ENCODE assay signal across 8 cellular contexts in the genomic region with DNA sequence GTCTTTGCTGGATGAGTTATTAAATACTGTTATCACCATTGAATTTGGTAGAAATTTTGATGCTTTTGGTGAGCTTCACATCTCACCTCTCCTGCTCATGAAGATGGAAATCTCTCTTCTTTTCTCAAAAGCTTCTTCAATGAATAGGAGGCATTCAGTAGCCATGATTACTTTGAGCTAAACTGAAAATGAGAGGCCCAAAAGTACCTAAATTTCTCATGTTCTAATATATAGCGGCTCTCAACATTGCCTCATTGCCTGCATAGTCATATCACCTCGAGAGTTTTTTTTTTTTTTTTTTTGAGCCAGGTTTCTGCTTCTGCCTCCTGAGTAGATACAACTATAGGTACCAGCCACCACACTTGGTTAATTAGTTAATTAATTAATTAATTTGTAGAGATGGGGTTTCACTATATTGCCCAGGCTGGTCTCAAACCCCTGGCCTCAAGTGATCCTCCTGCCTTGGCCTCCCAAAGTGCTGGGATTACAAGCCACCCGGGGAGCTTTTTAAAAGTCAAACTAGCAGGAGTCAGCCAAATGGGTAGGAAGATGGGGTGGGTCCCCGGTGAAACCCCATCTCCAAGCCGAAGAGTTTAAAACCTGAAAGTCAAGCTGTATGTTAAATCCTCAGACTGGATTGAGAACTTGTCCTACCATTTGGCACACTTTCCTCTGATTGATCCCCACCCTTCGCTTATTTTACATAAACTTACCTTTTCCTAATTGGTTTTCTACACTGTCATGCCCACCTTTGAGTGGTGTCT.
DNase-seq lines count a peak whose midpoint lies in the region; ATAC-seq and TF ChIP-seq lines count a peak whose summit lies in the region.
"Had no signal": no experiment of that assay in that cellular context is flagged by ENCODE, and none has a peak within 500 bp of the region (broad histone marks: within the 10 kb centered on the region; RNA-seq: fewer than 3 reads in every experiment).

No MANE protein-coding gene starts in this region.

- peak overlapping the region; percentile 76 to 82 for H3K27ac Mint-ChIP-seq in natural killer cell
- no peak overlapping the region for H3K27ac Mint-ChIP-seq in endodermal cell

- H3K9ac ChIP-seq in endodermal cell (ENCODE audit: extremely low read depth, low read length, poor library complexity, severe bottlenecking): no peak overlapping the region

- DNase-seq in natural killer cell (no peak), endodermal cell (no peak), dermis blood vessel endothelial cell (no peak), brain microvascular endothelial cell (no peak)

- H3K4me1 Mint-ChIP-seq in natural killer cell (peaks cover 35 to 47% of the 10 kb centered on the region in 2 donors), endodermal cell (peaks cover 39% of the 10 kb centered on the region)

- H3K27me3 Mint-ChIP-seq in natural killer cell (ENCODE audit: low read depth in 2 of 2): no peaks in the 10 kb centered on the region
- H3K27me3 Mint-ChIP-seq in endodermal cell (ENCODE audit: insufficient read depth): no peaks in the 10 kb centered on the region

- H3K4me3 Mint-ChIP-seq in natural killer cell (no peak overlapping the region), endodermal cell (no peak overlapping the region)

- intact Hi-C loops in natural killer cell (cut with micrococcal nuclease): no loop called here

- H3K36me3 ChIP-seq in endodermal cell (ENCODE audit: control insufficient read depth, insufficient read depth, low read length) (no peaks in the 10 kb centered on the region), brain microvascular endothelial cell (replicated peaks) (no peaks in the 10 kb centered on the region)

- peaks cover 9% of the 10 kb centered on the region for H3K36me3 Mint-ChIP-seq in natural killer cell
- H3K36me3 Mint-ChIP-seq in endodermal cell (ENCODE audit: low read depth): no peaks in the 10 kb centered on the region

- H3K27ac ChIP-seq in endodermal cell (ENCODE audit: low read depth, low read length): no peak overlapping the region
- no peak overlapping the region for H3K27ac ChIP-seq in brain microvascular endothelial cell
- H3K27ac ChIP-seq: RWPE1 had no signal

- no peak overlapping the region for H3K4me3 ChIP-seq in endodermal cell (ENCODE audit: low read length)
- H3K4me3 ChIP-seq in brain microvascular endothelial cell (ENCODE audit: low read depth, low read length): no peak overlapping the region

- WGBS in endodermal cell (ENCODE audit: insufficient coverage in 1 of 2, insufficient read length in 1 of 2), 2 experiments: 89 to 98% methylated on average over 4 to 6 of the region's 6 CpGs

- ATAC-seq in GM18870 (IDR thresholded peaks at IDR 0.05; ENCODE audit: unreplicated experiment) (peak; percentile 61), GM21717 (IDR thresholded peaks at IDR 0.05; ENCODE audit: unreplicated experiment) (peak; percentile 68), HG03378 (IDR thresholded peaks at IDR 0.05; ENCODE audit: unreplicated experiment) (peak; percentile 59), natural killer cell (no peak)

- no peaks in the 10 kb centered on the region for H3K27me3 ChIP-seq in endodermal cell (ENCODE audit: control insufficient read depth, insufficient read depth, low read length, poor library complexity, severe bottlenecking)
- no peaks in the 10 kb centered on the region for H3K27me3 ChIP-seq in brain microvascular endothelial cell (replicated peaks)

- no peaks in the 10 kb centered on the region for H3K9me3 ChIP-seq in endodermal cell (ENCODE audit: control insufficient read depth, low read length)

- H3K9me3 Mint-ChIP-seq in natural killer cell: no peaks in the 10 kb centered on the region
- no peaks in the 10 kb centered on the region for H3K9me3 Mint-ChIP-seq in endodermal cell

- in situ Hi-C loops in brain microvascular endothelial cell (cut with HindIII; ENCODE audit: low pct_ligation_motif_present, low sequenced_read_pairs): no loop called here

- H3K4me1 ChIP-seq in endodermal cell (ENCODE audit: control insufficient read depth, insufficient read depth, low read length): peaks cover 14% of the 10 kb centered on the region

- TF ChIP-seq CTCF in natural killer cell (IDR thresholded peaks at IDR 0.05) (no peak), endodermal cell (conservative IDR thresholded peaks at IDR 0.05) (no peak), brain microvascular endothelial cell (IDR thresholded peaks at IDR 0.05; ENCODE audit: low read depth, low read length, missing control alignments) (no peak)

Comparison
In these comparisons a context has a peak if more than half of its experiments do, and no peak if none do; other contexts are left out.
1. ATAC-seq: peak in GM18870 (single experiment), GM21717 (single experiment) and HG03378 (single experiment); none in natural killer cell (0 of 3).